8 cellular contexts compared by ENCODE assay signal in the genomic region with DNA sequence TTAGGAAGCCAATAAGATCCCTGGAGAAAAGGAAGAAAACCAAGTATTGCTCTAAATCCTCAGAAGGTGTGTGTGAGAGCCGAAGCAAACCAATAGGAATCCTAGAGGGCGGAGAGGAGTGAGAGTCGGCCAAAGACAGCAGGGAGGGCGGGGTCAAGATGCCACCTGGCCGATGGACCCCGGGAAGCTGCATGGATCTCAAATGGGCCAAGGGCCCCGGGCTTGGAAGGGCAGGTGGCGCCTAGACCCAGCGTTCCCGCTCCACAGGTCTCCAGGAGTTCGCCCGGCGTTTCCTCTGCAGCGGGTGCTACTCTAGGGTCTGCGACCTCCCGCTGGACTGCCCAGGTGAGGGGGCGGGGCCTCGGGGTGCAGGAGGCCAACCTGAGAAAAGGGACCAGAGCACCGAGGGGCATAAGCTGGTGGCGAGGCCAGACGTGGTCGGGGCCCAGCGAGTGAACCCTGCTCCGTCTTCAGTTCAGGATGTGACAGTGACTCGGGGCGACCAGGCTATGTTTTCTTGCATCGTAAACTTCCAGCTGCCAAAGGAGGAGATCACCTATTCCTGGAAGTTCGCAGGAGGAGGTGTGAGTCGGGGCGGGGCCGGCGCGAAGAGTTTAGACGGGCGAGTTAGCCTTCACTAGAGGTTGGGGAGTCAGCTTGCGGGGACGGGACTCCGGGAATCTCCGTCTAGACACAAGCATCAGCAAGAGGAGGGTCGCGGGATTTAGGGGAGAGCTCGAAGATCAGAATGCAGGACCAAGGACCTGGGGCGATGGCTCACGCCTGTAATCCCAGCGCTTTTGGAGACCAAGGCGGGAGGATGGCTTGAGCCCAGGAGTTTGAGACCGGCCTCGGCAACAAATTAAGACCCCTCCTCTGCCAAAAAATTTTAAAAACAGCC. TPM values are rescaled to one million over a fixed set of nuclear protein-coding genes. Genes with fewer than 3 reads are reported as not detected.
DNase-seq lines count a peak whose midpoint lies in the region; ATAC-seq and TF ChIP-seq lines count a peak whose summit lies in the region.

No MANE protein-coding gene starts in this region.

- H3K9me3 Mint-ChIP-seq in activated T-cell treated with anti-CD3 and anti-CD28 coated beads, Interleukin-2, amount 50 U/mL, for 24 hours = no peaks in the 10 kb centered on the region

- H3K27me3 ChIP-seq in right atrium auricular region (no peaks in the 10 kb centered on the region), prostate gland (replicated peaks; ENCODE audit: insufficient read depth) (no peaks in the 10 kb centered on the region)

- H3K36me3 ChIP-seq in right atrium auricular region = peaks cover 40% of the 10 kb centered on the region
- H3K36me3 ChIP-seq in prostate gland = no peaks in the 10 kb centered on the region

- peaks cover 11% of the 10 kb centered on the region for H3K27me3 Mint-ChIP-seq in activated T-cell treated with anti-CD3 and anti-CD28 coated beads, Interleukin-2, amount 50 U/mL, for 24 hours

- peak; percentile 36 for TF ChIP-seq POLR2A in prostate gland (IDR thresholded peaks at IDR 0.05)

- intact Hi-C loops in prostate gland (cut with DNase I) = loop anchor here (5.0 kb wide), 1 partner anchor 336 kb away; the partner anchor contains the start of genes CLDND2 and ETFB

- no peak for ATAC-seq in HG02610 (IDR thresholded peaks at IDR 0.05; ENCODE audit: unreplicated experiment)

- H3K4me3 ChIP-seq in GM12865 (ENCODE audit: low read depth, low read length) (peak overlapping the region; percentile 74), right atrium auricular region (peak overlapping the region in 1 of 2 donors; percentile 55), prostate gland (peak overlapping the region; percentile 57 to 71)

- H3K4me1 ChIP-seq in right atrium auricular region (peaks cover 0 to 41% of the 10 kb centered on the region in 2 donors), prostate gland (replicated peaks) (peaks cover 13% of the 10 kb centered on the region)

- H3K27ac Mint-ChIP-seq in activated T-cell treated with anti-CD3 and anti-CD28 coated beads, Interleukin-2, amount 50 U/mL, for 24 hours = peak overlapping the region; percentile 98

- DNase-seq in GM12865 (ENCODE audit: low read depth) (no peak), right atrium auricular region (ENCODE audit: low spot score) (no peak), prostate gland (ENCODE audit: low spot score) (peak; percentile 73), COLO829 (ENCODE audit: low spot score) (no peak), NCI-H82 treated with DMSO at 0.1 percent for 48 hours (lab: John Stamatoyannopoulos, UW; ENCODE audit: unreplicated experiment) (no peak), COR-L47 (lab: John Stamatoyannopoulos, UW) (no peak)
- DNase-seq in activated T-cell treated with anti-CD3 and anti-CD28 coated beads, Interleukin-2, amount 50 U/mL, for 24 hours = peak; percentile 51

- H3K9me3 ChIP-seq in right atrium auricular region (no peaks in the 10 kb centered on the region), prostate gland (no peaks in the 10 kb centered on the region)

- H3K4me3 Mint-ChIP-seq in activated T-cell treated with anti-CD3 and anti-CD28 coated beads, Interleukin-2, amount 50 U/mL, for 24 hours = peak overlapping the region; percentile 92

- H3K36me3 Mint-ChIP-seq in activated T-cell treated with anti-CD3 and anti-CD28 coated beads, Interleukin-2, amount 50 U/mL, for 24 hours (ENCODE audit: low read depth) = peaks cover 30% of the 10 kb centered on the region

- H3K27ac ChIP-seq in right atrium auricular region (peak overlapping the region; percentile 89 to 93), prostate gland (peak overlapping the region; percentile 88 to 91)

- TF ChIP-seq CTCF in GM12865 (IDR thresholded peaks at IDR 0.05; ENCODE audit: insufficient read depth, low read depth, low read length, missing control alignments) (no peak), right atrium auricular region (IDR thresholded peaks at IDR 0.05) (no peak), prostate gland (IDR thresholded peaks at IDR 0.05) (no peak)

- peaks cover 31% of the 10 kb centered on the region for H3K4me1 Mint-ChIP-seq in activated T-cell treated with anti-CD3 and anti-CD28 coated beads, Interleukin-2, amount 50 U/mL, for 24 hours (ENCODE audit: low read depth)

- 34% methylated on average over 48 of the region's 48 CpGs for WGBS in prostate gland

RNA-seq across cellular contexts. Expression of gene SPACA6, which starts 9.9 kb away (rescaled TPM):
- 1 to 10 TPM; 3.7 to 6.4 TPM for total RNA-seq in right atrium auricular region
- total RNA-seq in prostate gland = 10 to 100 TPM; 24.6 to 47.7 TPM

RNA-seq across cellular contexts. Expression of gene HAS1, which starts 20.8 kb away (rescaled TPM):
- total RNA-seq in right atrium auricular region = 10 to 100 TPM; 27.0 to 52.0 TPM
- total RNA-seq in prostate gland = 1 to 10 TPM in 1 of 2 donors, not detected in 1; 1.9 TPM

RNA-seq across cellular contexts. Expression of gene FPR1, which starts 48.7 kb away (rescaled TPM):
- 10 to 100 TPM in 1 of 2 donors, 1 to 10 TPM in 1; 4.4 to 22.7 TPM for total RNA-seq in right atrium auricular region
- total RNA-seq in prostate gland = 1 to 10 TPM in 1 of 2 donors, under 1 TPM in 1; 0.77 to 5.6 TPM

RNA-seq across cellular contexts. Expression of gene SIGLEC14, which starts 56.4 kb away (rescaled TPM):
- total RNA-seq in right atrium auricular region (under 1 TPM; 0.26 to 0.31 TPM), prostate gland (1 to 10 TPM; 1.8 to 8.0 TPM)

RNA-seq across cellular contexts. Expression of gene FPR2, which starts 58.0 kb away (rescaled TPM):
- total RNA-seq in right atrium auricular region = 1 to 10 TPM in 1 of 2 donors, under 1 TPM in 1; 0.30 to 3.9 TPM
- under 1 TPM in 1 of 2 donors, not detected in 1; 0.97 TPM for total RNA-seq in prostate gland

Comparison
In these comparisons a context has a peak if more than half of its experiments do, and no peak if none do; other contexts are left out.
1. DNase-seq: peak in activated T-cell treated with anti-CD3 and anti-CD28 coated beads, Interleukin-2, amount 50 U/mL, for 24 hours (single experiment) and prostate gland (single experiment); none in GM12865 (single experiment), right atrium auricular region (single experiment), COLO829 (single experiment), NCI-H82 treated with DMSO at 0.1 percent for 48 hours (single experiment) and COR-L47 (single experiment).
2. RNA of gene HAS1, which starts 20.8 kb away (total RNA-seq): 27.0 to 52.0 TPM in right atrium auricular region; 1.9 TPM in prostate gland; every median in the first group is over 4 times any median in the second.